13 cellular contexts compared by ENCODE assay signal in the genomic region with DNA sequence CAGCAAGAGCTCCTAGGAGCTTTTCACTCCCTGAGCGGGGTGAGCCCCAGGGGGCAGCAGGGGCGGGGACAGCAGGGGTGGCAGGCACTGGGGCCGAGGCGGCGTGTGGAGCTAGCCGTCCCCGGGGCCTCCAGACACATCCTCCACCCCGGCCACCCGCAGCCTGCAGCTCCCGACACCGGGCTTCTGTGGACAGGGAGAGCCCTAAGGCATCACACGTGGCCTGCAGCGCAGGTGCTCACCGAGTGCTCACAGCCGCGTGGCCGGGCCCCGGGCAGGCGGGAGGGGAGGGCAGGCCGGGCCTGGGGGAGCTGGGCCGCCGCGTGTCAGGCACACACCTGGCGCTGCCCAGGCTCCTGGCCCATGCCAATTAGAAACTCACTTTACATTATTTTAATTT.
"Had no signal": no experiment of that assay in that cellular context is flagged by ENCODE, and none has a peak within 500 bp of the region (broad histone marks: within the 10 kb centered on the region; RNA-seq: fewer than 3 reads in every experiment).

No MANE protein-coding gene starts in this region.

- H3K4me1 ChIP-seq: right lobe of liver had no signal

- H3K36me3 ChIP-seq: right lobe of liver, transverse colon had no signal

- DNase-seq: activated CD4-positive, alpha-beta T cell treated with anti-CD3 and anti-CD28 coated beads, Interleukin-2, amount 10 ng/mL, durations not matched to agents 7 days and 5 days; activated CD8-positive, alpha-beta memory T cell treated with anti-CD3 and anti-CD28 coated beads for 24 hours; activated naive CD8-positive, alpha-beta T cell treated with anti-CD3 and anti-CD28 coated beads for 36 hours; amygdala; body of pancreas; caudate nucleus; left colon; right lobe of liver; stimulated activated naive CD8-positive, alpha-beta T cell treated with anti-CD3 and anti-CD28 coated beads, Interleukin-15, Interleukin-2, amounts not matched to agents 100 U/mL and 50 U/mL, for 24 hours; transverse colon had no signal

- H3K27ac ChIP-seq: body of pancreas, coronary artery, right lobe of liver, transverse colon had no signal

- H3K4me3 ChIP-seq: body of pancreas, coronary artery, right lobe of liver, transverse colon had no signal

- ATAC-seq: body of pancreas; esophagus mucosa; left colon; right lobe of liver; stimulated activated naive CD8-positive, alpha-beta T cell treated with anti-CD3 and anti-CD28 coated beads, Interleukin-15, Interleukin-2, amounts not matched to agents 100 U/mL and 50 U/mL, for 24 hours had no signal

- FAIRE-seq: TTC549 had no signal

- H3K9me3 ChIP-seq: body of pancreas, right lobe of liver, transverse colon had no signal
